ENCODE assay signal across 26 cellular contexts in genomic region chr5:140988036-140988997, GRCh38. TPM values are rescaled to one million over a fixed set of nuclear protein-coding genes. Genes with fewer than 3 reads are reported as not detected.
DNase-seq lines count a peak whose midpoint lies in the region; FAIRE-seq and TF ChIP-seq lines count a peak whose summit lies in the region.
"Had no signal": no experiment of that assay in that cellular context is flagged by ENCODE, and none has a peak within 500 bp of the region (broad histone marks: within the 10 kb centered on the region; RNA-seq: fewer than 3 reads in every experiment).

No MANE protein-coding gene starts in this region.

- H3K4me3 ChIP-seq in kidney (ENCODE audit: low read length in 2 of 2): no peak overlapping the region
- H3K4me3 ChIP-seq: psoas muscle, SJSA1, tibial nerve had no signal

- intact Hi-C loops in kidney (cut with DNase I): no loop called here

- no peaks in the 10 kb centered on the region for H3K9me3 ChIP-seq in kidney (ENCODE audit: control insufficient read depth in 1 of 2, low read length in 2 of 2)
- H3K9me3 ChIP-seq: psoas muscle, SJSA1, tibial nerve had no signal

- H3K36me3 ChIP-seq in kidney (ENCODE audit: control insufficient read depth in 1 of 2, insufficient read depth in 2 of 2, low read length in 2 of 2): no peaks in the 10 kb centered on the region
- H3K36me3 ChIP-seq: SJSA1, tibial nerve had no signal

- no peak for FAIRE-seq in kidney (lab: Jason Lieb, UNC)
- FAIRE-seq: small intestine had no signal

- H3K9ac ChIP-seq in kidney (ENCODE audit: low read length in 2 of 2): no peak overlapping the region

- TF ChIP-seq CTCF in kidney (IDR thresholded peaks at IDR 0.05; ENCODE audit: borderline replicate concordance, extremely low read depth, insufficient read depth): no peak

- H3K27ac ChIP-seq in kidney (ENCODE audit: low read depth in 2 of 2, low read length in 2 of 2): no peak overlapping the region
- H3K27ac ChIP-seq: epithelial cell of prostate, psoas muscle, SJSA1, tibial nerve had no signal

- no peaks in the 10 kb centered on the region for H3K4me1 ChIP-seq in kidney (ENCODE audit: control insufficient read depth in 1 of 2, insufficient read depth in 1 of 2, low read depth in 1 of 2, low read length in 2 of 2)
- H3K4me1 ChIP-seq: psoas muscle, SJSA1, tibial nerve had no signal

- DNase-seq in DMS79 treated with DMSO at 0.1 percent for 48 hours (lab: John Stamatoyannopoulos, UW) (peak; percentile 4), DMS79 (lab: John Stamatoyannopoulos, UW) (no peak), SK-N-DZ (ENCODE audit: low spot score) (peak; percentile 86), kidney tubule cell (ENCODE audit: low spot score) (peak; percentile 23), renal cortical epithelial cell (ENCODE audit: low read depth) (peak; percentile 11), GDM1 (lab: John Stamatoyannopoulos, UW) (no peak), HT-29 (ENCODE audit: low spot score) (no peak), kidney (no peak)
- DNase-seq: 8988T; activated CD4-positive, CD25-positive, alpha-beta regulatory T cell; activated CD8-positive, alpha-beta T cell treated with anti-CD3 and anti-CD28 coated beads, Interleukin-2, amount 10 ng/mL, durations not matched to agents 7 days and 5 days; activated naive CD4-positive, alpha-beta T cell treated with anti-CD3 and anti-CD28 coated beads for 36 hours; activated T-cell treated with anti-CD3 and anti-CD28 coated beads, Interleukin-2, amount 50 U/mL, for 1 hour; AML-193; DND-41; foreskin fibroblast; hippocampal formation; MM.1S; NCI-H1436; psoas muscle; small intestine; stimulated activated CD4-positive, alpha-beta T cell treated with anti-CD3 and anti-CD28 coated beads, Interleukin-4, amount 100 ng/mL, for 1 hour had no signal

RNA-seq across cellular contexts. Expression of gene PCDHAC2, which starts 22.0 kb away (rescaled TPM):
- polyA plus RNA-seq in SK-N-DZ (2014; cell fraction: cytosol; rRNA removed): 0.64 and 0.90 TPM in 2 replicates
- polyA plus RNA-seq in SK-N-DZ (2014; cell fraction: nucleus; rRNA removed): 1.4 and 3.0 TPM in 2 replicates
- total RNA-seq in renal cortical epithelial cell (1.0 and 1.1 TPM in 2 replicates), kidney (3.6 TPM)
- 0.03 and 0.10 TPM in 2 replicates for total RNA-seq in HT-29 (2014; rRNA removed; shearing (Covaris generic))
- 0.30 TPM for polyA plus RNA-seq in kidney (ENCODE audit: insufficient read depth, low read depth, low replicate concordance)
- total RNA-seq: activated CD8-positive, alpha-beta T cell treated with anti-CD3 and anti-CD28 coated beads, Interleukin-2, amount 10 ng/mL, durations not matched to agents 7 days and 5 days; activated naive CD4-positive, alpha-beta T cell treated with anti-CD3 and anti-CD28 coated beads for 36 hours; SJSA1 had no signal
- polyA plus RNA-seq: IgD-negative memory B cell had no signal

Comparison
In these comparisons a context has a peak if more than half of its experiments do, and no peak if none do; other contexts are left out.
1. DNase-seq: peak in DMS79 treated with DMSO at 0.1 percent for 48 hours (single experiment), SK-N-DZ (single experiment), kidney tubule cell (single experiment) and renal cortical epithelial cell (single experiment); none in DMS79 (single experiment), GDM1 (single experiment), HT-29 (single experiment) and kidney (single experiment).